12 cellular contexts compared by ENCODE assay signal in the genomic region with DNA sequence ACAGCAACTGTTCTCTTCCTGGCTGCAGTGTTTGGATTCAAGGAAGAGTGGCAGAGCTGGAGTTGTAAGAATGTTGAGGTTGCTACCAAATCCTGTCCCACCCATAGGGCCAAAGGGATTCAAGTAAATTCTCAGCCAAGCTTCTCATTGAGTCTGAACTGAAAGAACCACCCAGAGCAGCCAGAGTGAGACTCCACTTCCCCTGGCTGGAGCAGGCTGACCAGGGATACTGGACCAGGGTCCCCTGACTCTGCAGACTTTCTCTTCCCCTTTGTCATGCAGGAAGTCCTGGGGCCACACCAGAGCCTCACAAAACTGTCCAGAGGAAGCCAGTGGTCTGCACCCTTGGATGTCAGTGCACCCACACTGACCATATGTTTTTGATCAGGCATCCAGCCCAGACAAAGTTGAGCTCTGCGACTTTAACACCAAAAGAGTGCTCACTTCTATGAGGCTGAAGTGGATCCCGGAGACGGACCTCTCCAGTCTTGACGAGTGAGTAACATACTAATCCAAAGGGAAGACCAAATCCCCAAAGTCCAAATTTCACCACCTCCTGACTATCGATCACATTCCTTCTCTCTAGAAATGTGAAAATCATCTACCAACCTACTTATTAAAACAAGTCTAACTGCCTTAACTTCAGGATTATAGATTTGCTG. TPM values are rescaled to one million over a fixed set of nuclear protein-coding genes. Genes with fewer than 3 reads are reported as not detected.
DNase-seq lines count a peak whose midpoint lies in the region; ATAC-seq and TF ChIP-seq lines count a peak whose summit lies in the region.
"Had no signal": no experiment of that assay in that cellular context is flagged by ENCODE, and none has a peak within 500 bp of the region (broad histone marks: within the 10 kb centered on the region; RNA-seq: fewer than 3 reads in every experiment).

No MANE protein-coding gene starts in this region.

- H3K79me2 ChIP-seq in PC-9 (ENCODE audit: low read depth), result peaks cover 66% of the 10 kb centered on the region

- CTCF ChIA-PET in BJ (lab: Yijun Ruan, JAX), result interaction anchor here (1.2 to 1.8 kb wide), 5 partner anchors 10 to 181 kb away, joined by 3 to 5 read pairs (median 3); no protein-coding TSS in a partner anchor
- CTCF ChIA-PET in PC-9 (lab: Charles Lee), result no interaction called here

- peak overlapping the region; percentile 94 for H3K4me3 Mint-ChIP-seq in osteocyte (ENCODE audit: unreplicated experiment)

- peaks cover 44% of the 10 kb centered on the region for H3F3A ChIP-seq in PC-9 (ENCODE audit: insufficient read depth, low read depth)

- H3K4me1 Mint-ChIP-seq in osteocyte (ENCODE audit: unreplicated experiment), result peaks cover 56% of the 10 kb centered on the region

- ATAC-seq in HG03135 (IDR thresholded peaks at IDR 0.05; ENCODE audit: unreplicated experiment), result no peak

- H3K36me3 Mint-ChIP-seq in osteocyte (ENCODE audit: unreplicated experiment), result peaks cover 4% of the 10 kb centered on the region
- H3K36me3 Mint-ChIP-seq: CD4-positive, CD25-positive, alpha-beta regulatory T cell had no signal

- no peaks in the 10 kb centered on the region for H3K9me3 Mint-ChIP-seq in osteocyte (ENCODE audit: unreplicated experiment)

- no peaks in the 10 kb centered on the region for H3K9me2 ChIP-seq in PC-9 (ENCODE audit: insufficient read depth)

- H3K27ac Mint-ChIP-seq in osteocyte (ENCODE audit: unreplicated experiment), result peak overlapping the region; percentile 91
- H3K27ac Mint-ChIP-seq: CD4-positive, CD25-positive, alpha-beta regulatory T cell had no signal

- no peaks in the 10 kb centered on the region for H3K9me3 ChIP-seq in PC-9 (ENCODE audit: insufficient read depth, low read depth)

- H4K20me1 ChIP-seq in PC-9 (ENCODE audit: insufficient read depth), result no peaks in the 10 kb centered on the region; the same call in none of the 2 replicates

- H3K4me2 ChIP-seq in PC-9, result peak overlapping the region; percentile 27; the same call in 1 of the 2 replicates

- intact Hi-C loops in PC-9 (cut with micrococcal nuclease; ENCODE audit: unreplicated experiment) (no loop called here), dorsolateral prefrontal cortex (cut with DNase I) (loop anchor here in 1 of 2 donors (5.0 kb wide), 1 partner anchor 563 kb away; a partner anchor contains a TSS)

- DNase-seq in BJ (ENCODE audit: low read depth) (no peak), PC-9 (no peak), fibroblast of the aortic adventitia (ENCODE audit: low read depth) (peak; percentile 63), osteocyte (ENCODE audit: extremely low spot score, unreplicated experiment) (no peak), NCI-H446 treated with DMSO at 0.1 percent for 48 hours (lab: John Stamatoyannopoulos, UW) (no peak), DMS53 (lab: John Stamatoyannopoulos, UW) (no peak), dorsolateral prefrontal cortex (no peak)
- DNase-seq: activated T-cell treated with anti-CD3 and anti-CD28 coated beads, Interleukin-2, amount 50 U/mL, for 1 hour; CD4-positive, CD25-positive, alpha-beta regulatory T cell; NCI-H526; SHP77 had no signal

- H3K4me3 ChIP-seq in BJ (ENCODE audit: low read depth, low read length), result peak overlapping the region; percentile 3; the same call in 1 of the 2 replicates
- H3K4me3 ChIP-seq in PC-9, result no peak overlapping the region
- H3K4me3 ChIP-seq in fibroblast of the aortic adventitia (ENCODE audit: low read depth, low read length), result peak overlapping the region; percentile 9
- no peak overlapping the region for H3K4me3 ChIP-seq in dorsolateral prefrontal cortex

- no peak overlapping the region for H3K27ac ChIP-seq in PC-9
- H3K27ac ChIP-seq in dorsolateral prefrontal cortex, result no peak overlapping the region

- no peak for TF ChIP-seq CTCF in BJ (IDR thresholded peaks at IDR 0.05; ENCODE audit: insufficient read depth, low read depth, low read length)
- TF ChIP-seq CTCF in PC-9 (conservative IDR thresholded peaks at IDR 0.05), result no peak
- TF ChIP-seq CTCF in fibroblast of the aortic adventitia (IDR thresholded peaks at IDR 0.05; ENCODE audit: insufficient read depth, low read length), result no peak
- TF ChIP-seq CTCF in osteocyte (IDR thresholded peaks at IDR 0.05), result no peak
- TF ChIP-seq CTCF in dorsolateral prefrontal cortex (IDR thresholded peaks at IDR 0.05 in 54 of 56, conservative IDR thresholded peaks at IDR 0.05 in 2 of 56; ENCODE audit: low read depth in 1 of 56, partially characterized antibody in 56 of 56), result no peak

- H3K27me3 ChIP-seq in BJ (ENCODE audit: control insufficient read depth, insufficient read depth, low read length), result no peaks in the 10 kb centered on the region
- H3K27me3 ChIP-seq in PC-9 (ENCODE audit: insufficient read depth, low read depth), result no peaks in the 10 kb centered on the region
- H3K27me3 ChIP-seq in dorsolateral prefrontal cortex, result peaks cover 0 to 8% (median 0%) of the 10 kb centered on the region in 45 donors

- no peaks in the 10 kb centered on the region for H3K36me3 ChIP-seq in BJ (ENCODE audit: control insufficient read depth, insufficient read depth, low read length)
- H3K36me3 ChIP-seq in PC-9 (ENCODE audit: low read depth), result no peaks in the 10 kb centered on the region

- BruUV-seq in PC-9 (replicated peaks; lab: Mats Ljungman, UMichigan), result no TSS peak

- H3K27me3 Mint-ChIP-seq in osteocyte (ENCODE audit: unreplicated experiment), result no peaks in the 10 kb centered on the region

- peaks cover 61% of the 10 kb centered on the region for H3K4me1 ChIP-seq in PC-9 (replicated peaks; ENCODE audit: insufficient read depth)

- no peak overlapping the region for H2AFZ ChIP-seq in PC-9

- POLR2A ChIA-PET in BJ (lab: Charles Lee) (no interaction called here), PC-9 (lab: Charles Lee; ENCODE audit: unreplicated experiment) (interaction anchor here (0.5 kb wide), 1 partner anchor 187 kb away, joined by 26 read pairs; no protein-coding TSS in a partner anchor)

RNA-seq across cellular contexts. Expression of a gene that starts 4.1 kb away (rescaled TPM):
- polyA plus RNA-seq in BJ (2011; rRNA removed), result 65.3 and 88.8 TPM in 2 replicates
- polyA minus RNA-seq in BJ (2011; rRNA and poly(A)+ RNA removed), result 74.4 and 127 TPM in 2 replicates
- total RNA-seq in PC-9 (2021), result 59.8 and 60.1 TPM in 2 replicates
- 5.1 and 18.1 TPM in 2 replicates for total RNA-seq in fibroblast of the aortic adventitia (ENCODE audit: low replicate concordance)
- 123 and 131 TPM in 2 replicates for total RNA-seq in osteocyte
- 10 to 100 TPM in 109 of 120 experiments, 1 to 10 TPM in 11; 6.9 to 38.1 (median 15.4) TPM for total RNA-seq in dorsolateral prefrontal cortex

RNA-seq across cellular contexts. Expression of a gene that starts 21.5 kb away (rescaled TPM):
- 12.6 and 14.3 TPM in 2 replicates for polyA plus RNA-seq in BJ (2011; rRNA removed)
- polyA minus RNA-seq in BJ (2011; rRNA and poly(A)+ RNA removed), result 8.1 and 10.8 TPM in 2 replicates
- total RNA-seq in PC-9 (2021) (11.5 and 11.6 TPM in 2 replicates), fibroblast of the aortic adventitia (ENCODE audit: low replicate concordance) (8.7 and 15.8 TPM in 2 replicates), osteocyte (12.6 and 12.8 TPM in 2 replicates), dorsolateral prefrontal cortex (10 to 100 TPM in 104 of 120 experiments, 1 to 10 TPM in 16; 7.3 to 15.5 (median 11.6) TPM)

Comparison
In these comparisons a context has a peak if more than half of its experiments do, and no peak if none do; other contexts are left out.
1. H3K4me3 ChIP-seq: peak in BJ (single experiment) and fibroblast of the aortic adventitia (single experiment); none in PC-9 (single experiment) and dorsolateral prefrontal cortex (0 of 59).